1 cellular context compared by ENCODE assay signal in the genomic region with DNA sequence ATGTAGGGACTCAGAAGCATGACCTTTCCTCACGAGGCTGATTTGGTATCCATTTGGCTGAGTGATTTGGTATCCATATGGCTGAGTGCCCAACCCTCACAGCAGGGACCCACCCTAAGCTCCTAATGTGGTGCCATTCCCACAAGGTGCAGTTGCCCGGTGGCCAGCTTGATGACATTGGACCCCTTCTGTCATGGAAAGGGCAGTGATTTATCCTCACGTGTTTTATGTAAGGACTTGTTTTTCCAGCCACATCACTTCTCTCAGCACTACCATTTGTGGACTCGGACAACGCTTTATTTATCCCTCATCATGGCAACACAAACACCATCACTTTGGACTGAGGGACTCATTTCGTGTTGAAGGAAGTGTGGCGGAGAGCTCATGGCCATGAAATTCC.
TF ChIP-seq lines count a peak whose summit lies in the region.

No MANE protein-coding gene starts in this region.

TF ChIP-seq in HCT116, 20 proteins besides CTCF, POLR2A, EP300 and RAD21 (continued from another document):
- TF ChIP-seq, protein P1, sequence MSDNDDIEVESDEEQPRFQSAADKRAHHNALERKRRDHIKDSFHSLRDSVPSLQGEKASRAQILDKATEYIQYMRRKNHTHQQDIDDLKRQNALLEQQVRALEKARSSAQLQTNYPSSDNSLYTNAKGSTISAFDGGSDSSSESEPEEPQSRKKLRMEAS (IDR thresholded peaks at IDR 0.05), result no peak
- no peak for TF ChIP-seq TCF7L2 (IDR thresholded peaks at IDR 0.05; ENCODE audit: borderline replicate concordance, extremely low read depth, insufficient read depth, insufficient read length)
